In genomic region chr1:111238056-111238795, GRCh38 we compare ENCODE assay signal across 1 cellular context.
TF ChIP-seq lines count a peak whose summit lies in the region.

No MANE protein-coding gene starts in this region.

TF ChIP-seq in HepG2, 621 proteins besides CTCF, POLR2A, EP300 and RAD21 (continued from another document and continues in another):
- TF ChIP-seq HMGXB3 (CRISPR knock-in tag; IDR thresholded peaks at IDR 0.05; ENCODE audit: borderline replicate concordance) (no peak), MYC (CRISPR knock-in tag; IDR thresholded peaks at IDR 0.05; ENCODE audit: borderline replicate concordance) (no peak), FOXP1 (IDR thresholded peaks at IDR 0.05) (no peak), FOXP1 (CRISPR knock-in tag; IDR thresholded peaks at IDR 0.05) (peak; percentile 31; the same call in 1 of the 2 replicates), FOSL2 (CRISPR knock-in tag; IDR thresholded peaks at IDR 0.05) (peak; percentile 54), MIER2 (CRISPR knock-in tag; IDR thresholded peaks at IDR 0.05) (0 out of 2 replicates have a peak, but pooled peaks have one; percentile 15), SRSF1 (optimal IDR thresholded peaks at IDR 0.05; ENCODE audit: low read depth, low read length) (no peak), NRL (CRISPR knock-in tag; IDR thresholded peaks at IDR 0.05; ENCODE audit: borderline replicate concordance) (no peak), ZNF598 (CRISPR knock-in tag; IDR thresholded peaks at IDR 0.05; ENCODE audit: borderline replicate concordance) (no peak), ZMYM4 (CRISPR knock-in tag; IDR thresholded peaks at IDR 0.05) (peak; percentile 57), SAP130 (CRISPR knock-in tag; IDR thresholded peaks at IDR 0.05; ENCODE audit: low read depth) (peak; percentile 80; the same call in 1 of the 2 replicates), ZSCAN22 (CRISPR knock-in tag; IDR thresholded peaks at IDR 0.05) (no peak), POGK (CRISPR knock-in tag; conservative IDR thresholded peaks at IDR 0.05) (0 out of 2 replicates have a peak, but pooled peaks have one; percentile 37), ZNF329 (CRISPR knock-in tag; IDR thresholded peaks at IDR 0.05; ENCODE audit: low read depth) (no peak), MTA1 (CRISPR knock-in tag; IDR thresholded peaks at IDR 0.05; ENCODE audit: borderline replicate concordance) (no peak), ZNF251 (CRISPR knock-in tag; IDR thresholded peaks at IDR 0.05) (no peak), NFATC3 (CRISPR knock-in tag; IDR thresholded peaks at IDR 0.05) (no peak), CBFB (CRISPR knock-in tag; IDR thresholded peaks at IDR 0.05) (no peak), SMAD3 (CRISPR knock-in tag; IDR thresholded peaks at IDR 0.05) (no peak), SP140L (CRISPR knock-in tag; IDR thresholded peaks at IDR 0.05; ENCODE audit: borderline replicate concordance) (no peak), SNAPC5 (CRISPR knock-in tag; IDR thresholded peaks at IDR 0.05; ENCODE audit: borderline replicate concordance) (no peak), SIX1 (CRISPR knock-in tag; IDR thresholded peaks at IDR 0.05; ENCODE audit: borderline replicate concordance) (peak; percentile 44; the same call in 1 of the 2 replicates), MEIS2 (CRISPR knock-in tag; IDR thresholded peaks at IDR 0.05) (peak; percentile 86), SMYD3 (CRISPR knock-in tag; IDR thresholded peaks at IDR 0.05) (peak; percentile 58; the same call in 1 of the 2 replicates), KAT8 (CRISPR knock-in tag; IDR thresholded peaks at IDR 0.05) (peak; percentile 26; the same call in 1 of the 2 replicates), THRA (CRISPR knock-in tag; IDR thresholded peaks at IDR 0.05; ENCODE audit: borderline replicate concordance) (peak; percentile 60; the same call in 1 of the 2 replicates), MTF1 (CRISPR knock-in tag; IDR thresholded peaks at IDR 0.05) (no peak), NR3C1 (CRISPR knock-in tag; IDR thresholded peaks at IDR 0.05) (no peak), ZNF235 (CRISPR knock-in tag; IDR thresholded peaks at IDR 0.05; ENCODE audit: borderline replicate concordance) (no peak), HNF1B (CRISPR knock-in tag; IDR thresholded peaks at IDR 0.05) (peak; percentile 43; the same call in 1 of the 2 replicates), ZNF784 (CRISPR knock-in tag; IDR thresholded peaks at IDR 0.05; ENCODE audit: borderline replicate concordance) (no peak), IRF2 (CRISPR knock-in tag; IDR thresholded peaks at IDR 0.05) (peak; percentile 19; the same call in 1 of the 2 replicates), ARID5B (CRISPR knock-in tag; IDR thresholded peaks at IDR 0.05) (peak; percentile 90), ZNF430 (CRISPR knock-in tag; IDR thresholded peaks at IDR 0.05) (0 out of 2 replicates have a peak, but pooled peaks have one; percentile 26), MAX (IDR thresholded peaks at IDR 0.05) (0 out of 2 replicates have a peak, but pooled peaks have one; percentile 25), ARID2 (CRISPR knock-in tag; IDR thresholded peaks at IDR 0.05; ENCODE audit: borderline replicate concordance) (peak; percentile 22; the same call in 1 of the 2 replicates), FOXO1 (CRISPR knock-in tag; IDR thresholded peaks at IDR 0.05) (peak; percentile 42; the same call in 1 of the 2 replicates), CHCHD3 (CRISPR knock-in tag; IDR thresholded peaks at IDR 0.05) (no peak), EHMT2 (IDR thresholded peaks at IDR 0.05; ENCODE audit: borderline replicate concordance, low read depth, low read length) (peak; percentile 92), RXRA (CRISPR knock-in tag; IDR thresholded peaks at IDR 0.05) (peak; percentile 60; the same call in 1 of the 2 replicates), ZNF709 (CRISPR knock-in tag; IDR thresholded peaks at IDR 0.05) (no peak), ZNF501 (CRISPR knock-in tag; IDR thresholded peaks at IDR 0.05) (no peak), CENPX (CRISPR knock-in tag; IDR thresholded peaks at IDR 0.05) (no peak), ZBTB2 (CRISPR knock-in tag; IDR thresholded peaks at IDR 0.05; ENCODE audit: low read depth) (no peak), ZMAT3 (CRISPR knock-in tag; conservative IDR thresholded peaks at IDR 0.05) (no peak), HES4 (CRISPR knock-in tag; IDR thresholded peaks at IDR 0.05; ENCODE audit: borderline replicate concordance) (no peak), ZFP90 (CRISPR knock-in tag; IDR thresholded peaks at IDR 0.05; ENCODE audit: borderline replicate concordance) (no peak), WIZ (CRISPR knock-in tag; IDR thresholded peaks at IDR 0.05) (peak; percentile 42; the same call in 1 of the 2 replicates), EED (CRISPR knock-in tag; IDR thresholded peaks at IDR 0.05) (no peak)
